15 cellular contexts compared by ENCODE assay signal in genomic region chr10:47231414-47231813, GRCh38.
DNase-seq lines count a peak whose midpoint lies in the region; ATAC-seq and TF ChIP-seq lines count a peak whose summit lies in the region.
"Had no signal": no experiment of that assay in that cellular context is flagged by ENCODE, and none has a peak within 500 bp of the region (broad histone marks: within the 10 kb centered on the region; RNA-seq: fewer than 3 reads in every experiment).

No MANE protein-coding gene starts in this region.

- H2AK5ac ChIP-seq in neuronal stem cell (ENCODE audit: low read depth, low read length) = no peak overlapping the region

- H2BK12ac ChIP-seq in neuronal stem cell (ENCODE audit: low read length) = no peak overlapping the region

- H3K18ac ChIP-seq in neuronal stem cell (ENCODE audit: low read length) = no peak overlapping the region

- no peak overlapping the region for H4K91ac ChIP-seq in neuronal stem cell (ENCODE audit: low read depth, low read length, poor library complexity)

- H3K79me1 ChIP-seq in neuronal stem cell (ENCODE audit: low read depth, low read length) = no peaks in the 10 kb centered on the region

- no peak overlapping the region for H2BK15ac ChIP-seq in neuronal stem cell (ENCODE audit: low read length)

- no peaks in the 10 kb centered on the region for H3K36me3 ChIP-seq in heart right ventricle
- no peaks in the 10 kb centered on the region for H3K36me3 ChIP-seq in neuronal stem cell (replicated peaks in 1 of 2; ENCODE audit: control insufficient read depth in 2 of 2, insufficient read depth in 2 of 2, low read length in 2 of 2)
- no peaks in the 10 kb centered on the region for H3K36me3 ChIP-seq in stomach
- H3K36me3 ChIP-seq: BLaER1, HAP-1 had no signal

- peaks cover 0 to 8% (median 4%) of the 10 kb centered on the region in 9 donors for H3K4me1 ChIP-seq in heart right ventricle
- no peaks in the 10 kb centered on the region for H3K4me1 ChIP-seq in neuronal stem cell (ENCODE audit: control insufficient read depth in 2 of 2, insufficient read depth in 1 of 2, low read depth in 1 of 2, low read length in 2 of 2)
- no peaks in the 10 kb centered on the region for H3K4me1 ChIP-seq in stomach
- H3K4me1 ChIP-seq: A549, BLaER1, HAP-1 had no signal

- ATAC-seq in heart right ventricle (no peak), GM18861 (IDR thresholded peaks at IDR 0.05; ENCODE audit: unreplicated experiment) (no peak)
- ATAC-seq: A549 had no signal

- no peak for TF ChIP-seq EP300 in stomach (IDR thresholded peaks at IDR 0.05)

- TF ChIP-seq CTCF in heart right ventricle (IDR thresholded peaks at IDR 0.05) (no peak), stomach (IDR thresholded peaks at IDR 0.05) (no peak)

- no peak overlapping the region for H3K4ac ChIP-seq in neuronal stem cell (ENCODE audit: low read length)

- H3K27ac ChIP-seq in heart right ventricle (no peak overlapping the region), neuronal stem cell (replicated peaks; ENCODE audit: low read length) (no peak overlapping the region), stomach (no peak overlapping the region)
- H3K27ac ChIP-seq: 22Rv1, A549, BLaER1, GM23248 had no signal

- no peak overlapping the region for H2BK5ac ChIP-seq in neuronal stem cell (ENCODE audit: low read length)

- peak overlapping the region; percentile 72 for H4K8ac ChIP-seq in neuronal stem cell (ENCODE audit: low read depth, low read length)

- no peak overlapping the region for H3K9ac ChIP-seq in neuronal stem cell (ENCODE audit: low read depth, low read length, poor library complexity)
- H3K9ac ChIP-seq: BLaER1, GM23248 had no signal

- peaks cover 0 to 26% (median 2%) of the 10 kb centered on the region in 11 donors for H3K9me3 ChIP-seq in heart right ventricle
- H3K9me3 ChIP-seq in neuronal stem cell (replicated peaks in 1 of 2; ENCODE audit: control insufficient read depth in 2 of 2, insufficient read depth in 1 of 2, low read depth in 1 of 2, low read length in 2 of 2) = peaks cover 0 to 2% of the 10 kb centered on the region in 2 donors
- H3K9me3 ChIP-seq in stomach = peaks cover 0 to 8% (median 1%) of the 10 kb centered on the region in 4 donors
- H3K9me3 ChIP-seq: A549, BLaER1, HAP-1 had no signal

- H2AFZ ChIP-seq in neuronal stem cell (ENCODE audit: low read length) = no peak overlapping the region
- H2AFZ ChIP-seq: GM23248 had no signal

- H3K27me3 ChIP-seq in heart right ventricle = no peaks in the 10 kb centered on the region
- H3K27me3 ChIP-seq in neuronal stem cell (ENCODE audit: control insufficient read depth in 3 of 3, insufficient read depth in 3 of 3, low read depth in 1 of 3, low read length in 3 of 3) = no peaks in the 10 kb centered on the region
- H3K27me3 ChIP-seq in stomach = peaks cover 0 to 4% (median 0%) of the 10 kb centered on the region in 3 donors
- H3K27me3 ChIP-seq: BLaER1 had no signal

- intact Hi-C loops in cardiac septum (cut with DNase I) = no loop called here
- intact Hi-C loops in heart right ventricle (cut with DNase I) = no loop called here
- intact Hi-C loops in stomach (cut with DNase I; ENCODE audit: low total_unique reads) = no loop called here

- 62 to 72% methylated on average over 2 of the region's 2 CpGs for WGBS in heart right ventricle, 2 donors
- no CpG with 5 or more reads among the region's 2 CpGs for WGBS in neuronal stem cell (ENCODE audit: extremely low coverage in 2 of 2, insufficient read length in 2 of 2, insufficient replicate concordance in 1 of 2), 2 donors
- 65 to 74% (median 72%) methylated on average over 2 of the region's 2 CpGs for WGBS in stomach, 5 donors

- no peak overlapping the region for H3K4me3 ChIP-seq in heart right ventricle
- no peak overlapping the region for H3K4me3 ChIP-seq in neuronal stem cell (ENCODE audit: low read length in 2 of 2)
- H3K4me3 ChIP-seq in stomach = no peak overlapping the region
- H3K4me3 ChIP-seq: A549, BLaER1, GM23248, HAP-1 had no signal

- no peak overlapping the region for H3K4me2 ChIP-seq in neuronal stem cell (ENCODE audit: insufficient read depth, low read length, poor library complexity, severe bottlenecking)
- H3K4me2 ChIP-seq: A549, BLaER1 had no signal

- no peak overlapping the region for H2BK120ac ChIP-seq in neuronal stem cell (ENCODE audit: low read depth, low read length)

- H3K14ac ChIP-seq in neuronal stem cell (ENCODE audit: low read length) = no peak overlapping the region

- TF ChIP-seq POLR2A in stomach (IDR thresholded peaks at IDR 0.05) = no peak

- H3K23ac ChIP-seq in neuronal stem cell (ENCODE audit: low read depth, low read length, poor library complexity) = no peak overlapping the region

- DNase-seq in cardiac septum (ENCODE audit: low spot score) = peak; percentile 68
- DNase-seq in heart right ventricle = no peak
- no peak for DNase-seq in neuronal stem cell (ENCODE audit: low spot score)
- peak; percentile 4 for DNase-seq in stomach
- DNase-seq in D341Med (ENCODE audit: low spot score) = no peak
- DNase-seq in SKM-1 treated with dmso at 0.1 percent for 144 hours (lab: John Stamatoyannopoulos, UW; ENCODE audit: unreplicated experiment) = no peak
- DNase-seq: CD4-positive, alpha-beta memory T cell; DMS79 treated with DMSO at 0.1 percent for 48 hours; GF-D8; GM23248 had no signal

Comparison
In these comparisons a context has a peak if more than half of its experiments do, and no peak if none do; other contexts are left out.
1. DNase-seq: peak in cardiac septum (single experiment) and stomach (single experiment); none in heart right ventricle (0 of 2), neuronal stem cell (single experiment), D341Med (single experiment) and SKM-1 treated with dmso at 0.1 percent for 144 hours (single experiment).